ENCODE assay signal across 24 cellular contexts in genomic region chr3:177528306-177529070, GRCh38.
A peak's percentile ranks its signal among the peaks of the same experiment; 100 is the strongest.
DNase-seq lines count a peak whose midpoint lies in the region; TF ChIP-seq lines count a peak whose summit lies in the region.
"Had no signal": no experiment of that assay in that cellular context is flagged by ENCODE, and none has a peak within 500 bp of the region (broad histone marks: within the 10 kb centered on the region; RNA-seq: fewer than 3 reads in every experiment).

No MANE protein-coding gene starts in this region.

- TF ChIP-seq CTCF in mammary epithelial cell (conservative IDR thresholded peaks at IDR 0.05 in 1 of 2, IDR thresholded peaks at IDR 0.05 in 1 of 2; ENCODE audit: extremely low read depth in 1 of 2, insufficient read depth in 1 of 2, low read depth in 1 of 2, low read length in 2 of 2) (no peak), nephron (IDR thresholded peaks at IDR 0.05; ENCODE audit: unreplicated experiment in 3 of 3) (no peak), suprapubic skin (IDR thresholded peaks at IDR 0.05) (no peak), progenitor cell of endocrine pancreas (IDR thresholded peaks at IDR 0.05; ENCODE audit: unreplicated experiment) (no peak), MM.1S (IDR thresholded peaks at IDR 0.05; ENCODE audit: low read length) (no peak), right atrium auricular region (IDR thresholded peaks at IDR 0.05) (no peak)

- H3K27ac ChIP-seq in mammary epithelial cell (ENCODE audit: insufficient read depth, low read depth, low read length) (no peak overlapping the region), suprapubic skin (no peak overlapping the region), MM.1S (ENCODE audit: low read length) (no peak overlapping the region), right atrium auricular region (no peak overlapping the region)
- H3K27ac ChIP-seq: colonic mucosa, esophagus muscularis mucosa, upper lobe of right lung had no signal

- H3K79me2 ChIP-seq in mammary epithelial cell (ENCODE audit: insufficient read depth, low read length) (no peaks in the 10 kb centered on the region), MM.1S (ENCODE audit: low read length) (no peaks in the 10 kb centered on the region)

- H3K36me3 Mint-ChIP-seq in nephron (ENCODE audit: low read depth): peaks cover 7% of the 10 kb centered on the region
- H3K36me3 Mint-ChIP-seq in progenitor cell of endocrine pancreas (ENCODE audit: insufficient read depth): peaks cover 3% of the 10 kb centered on the region

- H3K4me2 ChIP-seq in mammary epithelial cell (ENCODE audit: insufficient read depth, low read depth, low read length): no peak overlapping the region
- no peak overlapping the region for H3K4me2 ChIP-seq in MM.1S (ENCODE audit: low read depth, low read length)

- H3K4me1 ChIP-seq in mammary epithelial cell (ENCODE audit: insufficient read depth, low read length) (peaks cover 15% of the 10 kb centered on the region), suprapubic skin (peaks cover 25% of the 10 kb centered on the region), MM.1S (ENCODE audit: low read length) (no peaks in the 10 kb centered on the region), right atrium auricular region (peaks cover 0 to 7% of the 10 kb centered on the region in 2 donors)

- intact Hi-C loops in mammary epithelial cell (cut with micrococcal nuclease): no loop called here

- H3K9me3 Mint-ChIP-seq in nephron (peaks cover 12% of the 10 kb centered on the region), progenitor cell of endocrine pancreas (ENCODE audit: low read depth) (peaks cover 7% of the 10 kb centered on the region)
- H3K9me3 Mint-ChIP-seq: activated T-cell treated with anti-CD3 and anti-CD28 coated beads, Interleukin-2, amount 50 U/mL, for 4 hours; CD4-positive, alpha-beta T cell; effector memory CD8-positive, alpha-beta T cell had no signal

- H3K27ac Mint-ChIP-seq in nephron: peak overlapping the region in 2 of 3 experiments; percentile 25 to 31
- no peak overlapping the region for H3K27ac Mint-ChIP-seq in progenitor cell of endocrine pancreas
- H3K27ac Mint-ChIP-seq: CD4-positive, alpha-beta T cell had no signal

- CTCF ChIA-PET in mammary epithelial cell (lab: Charles Lee; ENCODE audit: low non-redundant PET): no interaction called here

- peaks cover 50% of the 10 kb centered on the region for H3K4me1 Mint-ChIP-seq in nephron
- peaks cover 14% of the 10 kb centered on the region for H3K4me1 Mint-ChIP-seq in progenitor cell of endocrine pancreas (ENCODE audit: low read depth)

- H3K27me3 ChIP-seq in mammary epithelial cell (ENCODE audit: insufficient read depth, low read length) (no peaks in the 10 kb centered on the region), suprapubic skin (no peaks in the 10 kb centered on the region), MM.1S (replicated peaks; ENCODE audit: insufficient read depth, low read length) (no peaks in the 10 kb centered on the region), right atrium auricular region (no peaks in the 10 kb centered on the region)
- H3K27me3 ChIP-seq: colonic mucosa, esophagus muscularis mucosa, sigmoid colon, upper lobe of right lung had no signal

- H3K4me3 Mint-ChIP-seq in nephron (no peak overlapping the region), progenitor cell of endocrine pancreas (ENCODE audit: low read depth) (no peak overlapping the region)
- H3K4me3 Mint-ChIP-seq: activated T-cell treated with anti-CD3 and anti-CD28 coated beads, Interleukin-2, amount 50 U/mL, for 4 hours; CD4-positive, alpha-beta T cell; effector memory CD8-positive, alpha-beta T cell; neural crest cell had no signal

- TF ChIP-seq EP300 in suprapubic skin (IDR thresholded peaks at IDR 0.05): no peak

- H3K36me3 ChIP-seq in mammary epithelial cell (ENCODE audit: insufficient read depth, low read length) (no peaks in the 10 kb centered on the region), suprapubic skin (no peaks in the 10 kb centered on the region), MM.1S (replicated peaks; ENCODE audit: insufficient read depth, low read length) (no peaks in the 10 kb centered on the region), right atrium auricular region (no peaks in the 10 kb centered on the region)
- H3K36me3 ChIP-seq: colonic mucosa, esophagus muscularis mucosa, sigmoid colon, upper lobe of right lung had no signal

- 100% methylated on average over 2 of the region's 2 CpGs for WGBS in mammary epithelial cell (ENCODE audit: low coverage, missing lambda C conversion rate)
- 92% methylated on average over 2 of the region's 2 CpGs for WGBS in suprapubic skin

- DNase-seq in HCEC 1CT: peak; percentile 12
- DNase-seq in OCI-M1 (lab: John Stamatoyannopoulos, UW): peak; percentile 3
- DNase-seq in mammary epithelial cell: peak; percentile 32
- DNase-seq in suprapubic skin (ENCODE audit: low spot score in 2 of 2): no peak
- DNase-seq in progenitor cell of endocrine pancreas (ENCODE audit: low spot score, unreplicated experiment): no peak
- no peak for DNase-seq in MM.1S
- no peak for DNase-seq in right atrium auricular region (ENCODE audit: low spot score)
- DNase-seq: activated CD4-positive, alpha-beta T cell treated with anti-CD3 and anti-CD28 coated beads for 4 hours; activated naive CD4-positive, alpha-beta T cell; activated T-cell treated with anti-CD3 and anti-CD28 coated beads, Interleukin-2, amount 50 U/mL, for 4 hours; CD4-positive, alpha-beta T cell; colonic mucosa; effector memory CD8-positive, alpha-beta T cell; hypothalamus; NCI-H1417; NCI-H2081 treated with DMSO at 0.1 percent for 48 hours; NCI-H345; NCI-H774; Right ventricle myocardium superior; sigmoid colon; upper lobe of right lung had no signal

- H2AFZ ChIP-seq in mammary epithelial cell (ENCODE audit: low read depth, low read length) (peak overlapping the region; percentile 52), MM.1S (ENCODE audit: low read length) (no peak overlapping the region)

- no peaks in the 10 kb centered on the region for H3K9me2 ChIP-seq in MM.1S (replicated peaks; ENCODE audit: insufficient read depth, low read length)

- TF ChIP-seq POLR2A in suprapubic skin (IDR thresholded peaks at IDR 0.05): no peak

- H3K4me3 ChIP-seq in mammary epithelial cell (replicated peaks in 1 of 3; ENCODE audit: insufficient read depth in 1 of 3, low read depth in 2 of 3, low read length in 3 of 3) (no peak overlapping the region), suprapubic skin (no peak overlapping the region), MM.1S (ENCODE audit: low read length) (no peak overlapping the region), right atrium auricular region (no peak overlapping the region)
- H3K4me3 ChIP-seq: colonic mucosa, esophagus muscularis mucosa, sigmoid colon, upper lobe of right lung had no signal

- no peak overlapping the region for H3K9ac ChIP-seq in mammary epithelial cell (ENCODE audit: insufficient read depth, low read length)
- H3K9ac ChIP-seq in MM.1S (ENCODE audit: low read length): no peak overlapping the region

- in situ Hi-C loops in mammary epithelial cell (cut with MboI; ENCODE audit: low sequenced_read_pairs in 2 of 2): no loop called here

- H3K9me3 ChIP-seq in mammary epithelial cell (replicated peaks; ENCODE audit: insufficient read depth, low read length): peaks cover 4% of the 10 kb centered on the region
- no peaks in the 10 kb centered on the region for H3K9me3 ChIP-seq in suprapubic skin
- H3K9me3 ChIP-seq in MM.1S (replicated peaks; ENCODE audit: insufficient read depth, low read length): no peaks in the 10 kb centered on the region
- H3K9me3 ChIP-seq in right atrium auricular region: no peaks in the 10 kb centered on the region
- H3K9me3 ChIP-seq: colonic mucosa, esophagus muscularis mucosa, sigmoid colon, upper lobe of right lung had no signal

- dilution Hi-C loops in mammary epithelial cell (cut with HindIII; ENCODE audit: low sequenced_read_pairs): no loop called here

- H3F3A ChIP-seq in MM.1S (ENCODE audit: insufficient read depth, low read length): no peaks in the 10 kb centered on the region

- no TSS peak for BruUV-seq in mammary epithelial cell (replicated peaks; lab: Mats Ljungman, UMichigan)

- no peaks in the 10 kb centered on the region for H4K20me1 ChIP-seq in mammary epithelial cell (ENCODE audit: insufficient read depth, low read length)
- no peaks in the 10 kb centered on the region for H4K20me1 ChIP-seq in MM.1S (ENCODE audit: insufficient read depth, low read length)

- H3K27me3 Mint-ChIP-seq in nephron (ENCODE audit: low read depth): no peaks in the 10 kb centered on the region
- H3K27me3 Mint-ChIP-seq in progenitor cell of endocrine pancreas: no peaks in the 10 kb centered on the region
- H3K27me3 Mint-ChIP-seq: CD4-positive, alpha-beta T cell; effector memory CD8-positive, alpha-beta T cell had no signal

Comparison
In these comparisons a context has a peak if more than half of its experiments do, and no peak if none do; other contexts are left out.
1. DNase-seq: peak in HCEC 1CT (single experiment), OCI-M1 (single experiment) and mammary epithelial cell (single experiment); none in suprapubic skin (0 of 2), progenitor cell of endocrine pancreas (single experiment), MM.1S (single experiment) and right atrium auricular region (single experiment).